8 cellular contexts compared by ENCODE assay signal in the genomic region with DNA sequence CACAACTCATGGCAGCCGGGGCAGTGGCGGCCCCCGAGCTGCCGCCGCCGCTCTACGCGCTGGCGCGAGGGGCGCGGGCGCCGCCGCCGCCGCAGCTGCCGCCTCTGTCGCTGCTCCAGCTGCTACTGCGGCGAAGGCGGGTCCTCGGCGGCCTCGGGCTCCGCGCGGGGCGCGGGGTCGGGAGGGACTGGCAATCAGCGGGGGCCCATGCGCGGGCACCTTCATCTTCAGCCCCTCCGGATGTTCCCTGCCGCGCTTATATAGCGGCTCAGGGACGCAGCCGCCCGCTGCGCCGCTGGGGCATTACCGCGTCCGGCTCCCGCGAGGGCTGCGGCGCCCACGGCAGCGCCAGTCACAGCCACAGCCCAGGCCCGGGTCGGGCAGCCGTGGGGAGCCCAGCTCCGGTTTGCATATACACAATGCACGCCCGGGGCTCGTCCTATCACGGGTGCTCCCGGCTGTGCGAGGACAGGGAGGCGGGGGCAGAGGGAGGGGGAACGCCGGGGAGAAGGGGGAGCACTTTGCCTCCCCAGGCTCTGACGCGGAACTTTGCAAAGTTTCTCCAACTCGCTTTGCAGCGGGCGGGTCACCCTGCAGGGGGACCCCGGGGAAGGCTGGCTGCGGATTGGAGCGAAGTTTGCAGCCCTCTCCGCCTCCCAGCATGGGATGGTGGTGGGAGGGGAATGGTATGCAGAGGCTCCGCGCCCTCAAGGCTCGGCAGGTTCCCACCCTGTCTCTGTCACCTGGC. TPM values are rescaled to one million over a fixed set of nuclear protein-coding genes. Genes with fewer than 3 reads are reported as not detected.
DNase-seq lines count a peak whose midpoint lies in the region; ATAC-seq and TF ChIP-seq lines count a peak whose summit lies in the region.

A gene with protein sequence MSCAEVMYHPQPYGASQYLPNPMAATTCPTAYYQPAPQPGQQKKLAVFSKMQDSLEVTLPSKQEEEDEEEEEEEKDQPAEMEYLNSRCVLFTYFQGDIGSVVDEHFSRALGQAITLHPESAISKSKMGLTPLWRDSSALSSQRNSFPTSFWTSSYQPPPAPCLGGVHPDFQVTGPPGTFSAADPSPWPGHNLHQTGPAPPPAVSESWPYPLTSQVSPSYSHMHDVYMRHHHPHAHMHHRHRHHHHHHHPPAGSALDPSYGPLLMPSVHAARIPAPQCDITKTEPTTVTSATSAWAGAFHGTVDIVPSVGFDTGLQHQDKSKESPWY (minus strand): TSS at position 416 of the 748 bp plus-strand sequence. CDS start 406 bp downstream, at position 10.

- no peaks in the 10 kb centered on the region for H3K9me3 ChIP-seq in colonic mucosa

- H3K4me3 ChIP-seq in colonic mucosa = peak within 1 kb of the TSS; percentile 46

- H3K36me3 ChIP-seq in colonic mucosa = no peaks in the 10 kb centered on the region

- H3K27ac ChIP-seq in colonic mucosa = peak within 1 kb of the TSS; percentile 63

- ATAC-seq in GM19397 (IDR thresholded peaks at IDR 0.05; ENCODE audit: unreplicated experiment) (peak; percentile 59), HG02840 (IDR thresholded peaks at IDR 0.05; ENCODE audit: low FRiP score, unreplicated experiment) (no peak)
- ATAC-seq in stimulated activated naive CD8-positive, alpha-beta T cell treated with anti-CD3 and anti-CD28 coated beads, Interleukin-15, Interleukin-2, amounts not matched to agents 100 U/mL and 50 U/mL, for 24 hours = peak; percentile 59

- DNase-seq in AG08395 (ENCODE audit: low spot score) (peak; percentile 80), NCI-H226 (peak; percentile 80), colonic mucosa (peak; percentile 55), left kidney (ENCODE audit: low read depth, low spot score) (peak; percentile 90), MV-4-11 (lab: John Stamatoyannopoulos, UW) (no peak)
- no peak for DNase-seq in stimulated activated naive CD8-positive, alpha-beta T cell treated with anti-CD3 and anti-CD28 coated beads, Interleukin-15, Interleukin-2, amounts not matched to agents 100 U/mL and 50 U/mL, for 24 hours

- intact Hi-C loops in colonic mucosa (cut with DNase I) = no loop called here

- peaks cover 4% of the 10 kb centered on the region for H3K4me1 ChIP-seq in colonic mucosa

- H3K27me3 ChIP-seq in colonic mucosa = peaks cover 10% of the 10 kb centered on the region

- no peak for TF ChIP-seq CTCF in colonic mucosa (IDR thresholded peaks at IDR 0.05)

- peak within 1 kb of the TSS; percentile 40 to 57 for H3K9ac ChIP-seq in colonic mucosa (ENCODE audit: low read depth in 2 of 2, low read length in 2 of 2)

RNA-seq across cellular contexts. Expression of the gene that starts here (rescaled TPM):
- 1 to 10 TPM; 1.3 to 8.0 TPM for total RNA-seq in colonic mucosa

Comparison
In these comparisons a context has a peak if more than half of its experiments do, and no peak if none do; other contexts are left out.
1. DNase-seq: peak in AG08395 (single experiment), NCI-H226 (single experiment), colonic mucosa (single experiment) and left kidney (single experiment); none in stimulated activated naive CD8-positive, alpha-beta T cell treated with anti-CD3 and anti-CD28 coated beads, Interleukin-15, Interleukin-2, amounts not matched to agents 100 U/mL and 50 U/mL, for 24 hours (single experiment) and MV-4-11 (single experiment).